23 cellular contexts compared by ENCODE assay signal in genomic region chr4:92847046-92847445, GRCh38.
"Had no signal": no experiment of that assay in that cellular context is flagged by ENCODE, and none has a peak within 500 bp of the region (broad histone marks: within the 10 kb centered on the region; RNA-seq: fewer than 3 reads in every experiment).

No MANE protein-coding gene starts in this region.

- H3K4me3 ChIP-seq: cardiac muscle cell, MG63 had no signal

- H3K36me3 ChIP-seq: brain microvascular endothelial cell, cardiac muscle cell, MG63 had no signal

- H3K9me3 Mint-ChIP-seq: activated CD4-positive, alpha-beta T cell treated with anti-CD3 and anti-CD28 coated beads, Interleukin-2, amount 10 ng/mL, durations not matched to agents 7 days and 5 days had no signal

- H3K4me3 Mint-ChIP-seq: activated CD4-positive, alpha-beta memory T cell treated with anti-CD3 and anti-CD28 coated beads for 36 hours; activated CD4-positive, alpha-beta T cell treated with anti-CD3 and anti-CD28 coated beads, Interleukin-2, amount 10 ng/mL, durations not matched to agents 7 days and 5 days; activated naive CD4-positive, alpha-beta T cell treated with anti-CD3 and anti-CD28 coated beads, Interleukin-2, amount 10 ng/mL, durations not matched to agents 7 days and 5 days; activated naive CD8-positive, alpha-beta T cell treated with anti-CD3 and anti-CD28 coated beads for 36 hours; activated T-cell treated with anti-CD3 and anti-CD28 coated beads, Interleukin-2, amount 50 U/mL, for 4 hours; T-helper 1 cell treated with Interleukin-12 subunit alpha and Interleukin-12 subunit beta and Interleukin-4 antibody, amounts not matched to agents 30 μg/mL and 1 μg/mL, for 36 hours had no signal

- H3K36me3 Mint-ChIP-seq: activated CD4-positive, alpha-beta memory T cell treated with anti-CD3 and anti-CD28 coated beads for 36 hours; activated naive CD4-positive, alpha-beta T cell treated with anti-CD3 and anti-CD28 coated beads, Interleukin-2, amount 10 ng/mL, durations not matched to agents 7 days and 5 days; activated naive CD8-positive, alpha-beta T cell treated with anti-CD3 and anti-CD28 coated beads for 36 hours had no signal

- H3K27me3 ChIP-seq: brain microvascular endothelial cell, cardiac muscle cell, MG63 had no signal

- H3K27ac ChIP-seq: brain microvascular endothelial cell, cardiac muscle cell had no signal

- H3K27ac Mint-ChIP-seq: activated CD4-positive, alpha-beta memory T cell treated with anti-CD3 and anti-CD28 coated beads for 36 hours; activated CD4-positive, alpha-beta T cell treated with anti-CD3 and anti-CD28 coated beads, Interleukin-2, amount 10 ng/mL, durations not matched to agents 7 days and 5 days; activated naive CD4-positive, alpha-beta T cell treated with anti-CD3 and anti-CD28 coated beads, Interleukin-2, amount 10 ng/mL, durations not matched to agents 7 days and 5 days; activated naive CD8-positive, alpha-beta T cell treated with anti-CD3 and anti-CD28 coated beads for 36 hours; T-helper 1 cell treated with Interleukin-12 subunit alpha and Interleukin-12 subunit beta and Interleukin-4 antibody, amounts not matched to agents 30 μg/mL and 1 μg/mL, for 36 hours had no signal

- H3K4me1 Mint-ChIP-seq: activated CD4-positive, alpha-beta T cell treated with anti-CD3 and anti-CD28 coated beads, Interleukin-2, amount 10 ng/mL, durations not matched to agents 7 days and 5 days; activated naive CD4-positive, alpha-beta T cell treated with anti-CD3 and anti-CD28 coated beads, Interleukin-2, amount 10 ng/mL, durations not matched to agents 7 days and 5 days; activated naive CD8-positive, alpha-beta T cell treated with anti-CD3 and anti-CD28 coated beads for 36 hours had no signal

- H3K27me3 Mint-ChIP-seq: activated CD4-positive, alpha-beta memory T cell treated with anti-CD3 and anti-CD28 coated beads for 36 hours; activated CD4-positive, alpha-beta T cell treated with anti-CD3 and anti-CD28 coated beads, Interleukin-2, amount 10 ng/mL, durations not matched to agents 7 days and 5 days; activated naive CD4-positive, alpha-beta T cell treated with anti-CD3 and anti-CD28 coated beads, Interleukin-2, amount 10 ng/mL, durations not matched to agents 7 days and 5 days; activated naive CD8-positive, alpha-beta T cell treated with anti-CD3 and anti-CD28 coated beads for 36 hours had no signal

- DNase-seq: activated CD4-positive, alpha-beta memory T cell treated with anti-CD3 and anti-CD28 coated beads for 36 hours; activated CD4-positive, alpha-beta T cell treated with anti-CD3 and anti-CD28 coated beads, Interleukin-2, amount 10 ng/mL, durations not matched to agents 7 days and 5 days; activated CD4-positive, CD25-positive, alpha-beta regulatory T cell; activated CD8-positive, alpha-beta memory T cell treated with anti-CD3 and anti-CD28 coated beads for 24 hours; activated effector memory CD4-positive, alpha-beta T cell treated with anti-CD3 and anti-CD28 coated beads, Interleukin-2, amount 50 U/mL, for 16 hours; activated naive CD4-positive, alpha-beta T cell treated with anti-CD3 and anti-CD28 coated beads, Interleukin-2, amount 10 ng/mL, durations not matched to agents 7 days and 5 days; activated naive CD8-positive, alpha-beta T cell treated with anti-CD3 and anti-CD28 coated beads for 36 hours; activated T-cell treated with anti-CD3 and anti-CD28 coated beads, Interleukin-2, amount 50 U/mL, for 4 hours; brain microvascular endothelial cell; MG63; MV-4-11; NCI-H1092 treated with DMSO at 0.1 percent for 48 hours; NCI-H1417 treated with DMSO at 0.1 percent for 48 hours; NCI-H1694; NCI-H2029; NCI-H2107; NCI-H2227 treated with DMSO at 0.1 percent for 48 hours; NCI-H526; NCI-H82; PC-3; SHP77 treated with DMSO at 0.1 percent for 48 hours had no signal

- ATAC-seq: activated T-cell treated with anti-CD3 and anti-CD28 coated beads, Interleukin-2, amount 50 U/mL, for 4 hours; PC-3 had no signal
